19 cellular contexts compared by ENCODE assay signal in genomic region chr2:240458044-240458899, GRCh38. TPM values are rescaled to one million over a fixed set of nuclear protein-coding genes. Genes with fewer than 3 reads are reported as not detected.
DNase-seq lines count a peak whose midpoint lies in the region; ATAC-seq and TF ChIP-seq lines count a peak whose summit lies in the region.
"Had no signal": no experiment of that assay in that cellular context is flagged by ENCODE, and none has a peak within 500 bp of the region (broad histone marks: within the 10 kb centered on the region; RNA-seq: fewer than 3 reads in every experiment).

No MANE protein-coding gene starts in this region.

- no peak overlapping the region for H3K27ac ChIP-seq in left ventricle myocardium inferior (replicated peaks)
- H3K27ac ChIP-seq in prostate gland: peak overlapping the region in 1 of 2 donors; percentile 90
- H3K27ac ChIP-seq: C4-2B, heart right ventricle, parathyroid adenoma, SJSA1, tibial artery had no signal

- no peaks in the 10 kb centered on the region for H3K9me3 Mint-ChIP-seq in nephron
- no peaks in the 10 kb centered on the region for H3K9me3 Mint-ChIP-seq in effector memory CD8-positive, alpha-beta T cell
- H3K9me3 Mint-ChIP-seq: stimulated activated naive B cell treated with anti-CD40 and anti-IgM and Interleukin-4, amounts not matched to agents 10 μg/mL and 1 μg/mL and 100 μg/mL, for 72 hours had no signal

- peak; percentile 50 for DNase-seq in Right ventricle myocardium inferior (ENCODE audit: missing footprints)
- DNase-seq in left ventricle myocardium inferior: no peak
- no peak for DNase-seq in effector memory CD8-positive, alpha-beta T cell
- no peak for DNase-seq in prostate gland (ENCODE audit: low spot score)
- no peak for DNase-seq in KBM-7
- no peak for DNase-seq in HEK293T (ENCODE audit: extremely low spot score)
- DNase-seq: activated CD4-positive, alpha-beta T cell treated with anti-CD3 and anti-CD28 coated beads for 1 hour; activated effector memory CD4-positive, alpha-beta T cell treated with anti-CD3 and anti-CD28 coated beads, Interleukin-2, amount 50 U/mL, for 16 hours; kidney glomerular epithelial cell; NCI-H2029; NCI-H524; stimulated activated naive B cell treated with anti-CD40 and anti-IgM and Interleukin-4, amounts not matched to agents 10 μg/mL and 1 μg/mL and 100 μg/mL, for 72 hours had no signal

- peaks cover 43% of the 10 kb centered on the region for H3K4me1 ChIP-seq in left ventricle myocardium inferior
- H3K4me1 ChIP-seq in prostate gland (replicated peaks): peaks cover 22% of the 10 kb centered on the region
- H3K4me1 ChIP-seq: parathyroid adenoma, SJSA1 had no signal

- H3K4me1 Mint-ChIP-seq in nephron: peaks cover 22% of the 10 kb centered on the region
- peaks cover 4 to 13% of the 10 kb centered on the region in 2 donors for H3K4me1 Mint-ChIP-seq in effector memory CD8-positive, alpha-beta T cell (ENCODE audit: low read depth in 2 of 2)

- TF ChIP-seq CTCF in left ventricle myocardium inferior (IDR thresholded peaks at IDR 0.05; ENCODE audit: borderline replicate concordance) (no peak), nephron (IDR thresholded peaks at IDR 0.05; ENCODE audit: unreplicated experiment in 3 of 3) (no peak), prostate gland (IDR thresholded peaks at IDR 0.05) (no peak)

- no peak overlapping the region for H3K4me3 ChIP-seq in left ventricle myocardium inferior
- no peak overlapping the region for H3K4me3 ChIP-seq in prostate gland
- H3K4me3 ChIP-seq: heart right ventricle, SJSA1, tibial artery had no signal

- POLR2A ChIA-PET in HEK293T (lab: Yijun Ruan, JAX): no interaction called here

- intact Hi-C loops in Right ventricle myocardium inferior (cut with DNase I) (no loop called here), left ventricle myocardium inferior (cut with micrococcal nuclease) (no loop called here), prostate gland (cut with DNase I) (loop anchor here (10.0 kb wide), 1 partner anchor 107 kb away; the partner anchor contains the start of genes DUSP28 and RNPEPL1)

- H3K9me3 ChIP-seq in left ventricle myocardium inferior (replicated peaks): no peaks in the 10 kb centered on the region
- H3K9me3 ChIP-seq in prostate gland: no peaks in the 10 kb centered on the region
- H3K9me3 ChIP-seq: heart right ventricle, SJSA1, tibial artery had no signal

- CTCF ChIA-PET in HEK293T (lab: Yijun Ruan, JAX): no interaction called here

- H3K36me3 ChIP-seq in left ventricle myocardium inferior: peaks cover 8% of the 10 kb centered on the region
- no peaks in the 10 kb centered on the region for H3K36me3 ChIP-seq in prostate gland

- H3K27ac Mint-ChIP-seq in nephron: peak overlapping the region in 2 of 3 experiments; percentile 52 to 56
- no peak overlapping the region for H3K27ac Mint-ChIP-seq in effector memory CD8-positive, alpha-beta T cell
- H3K27ac Mint-ChIP-seq: stimulated activated naive B cell treated with anti-CD40 and anti-IgM and Interleukin-4, amounts not matched to agents 10 μg/mL and 1 μg/mL and 100 μg/mL, for 72 hours had no signal

- peaks cover 14% of the 10 kb centered on the region for H3K27me3 Mint-ChIP-seq in nephron (ENCODE audit: low read depth)
- peaks cover 21 to 41% of the 10 kb centered on the region in 2 donors for H3K27me3 Mint-ChIP-seq in effector memory CD8-positive, alpha-beta T cell

- no peaks in the 10 kb centered on the region for H3K36me3 Mint-ChIP-seq in nephron (ENCODE audit: low read depth)
- H3K36me3 Mint-ChIP-seq in effector memory CD8-positive, alpha-beta T cell (ENCODE audit: insufficient read depth): peaks cover 5% of the 10 kb centered on the region
- H3K36me3 Mint-ChIP-seq: stimulated activated naive B cell treated with anti-CD40 and anti-IgM and Interleukin-4, amounts not matched to agents 10 μg/mL and 1 μg/mL and 100 μg/mL, for 72 hours had no signal

- 72% methylated on average over 16 of the region's 16 CpGs for WGBS in prostate gland

- in situ Hi-C loops in KBM-7 (cut with MboI; ENCODE audit: low pct_unique_long_range_greater_than_20kb, low sequenced_read_pairs): no loop called here

- peak overlapping the region; percentile 24 to 32 (median 27) for H3K4me3 Mint-ChIP-seq in nephron
- no peak overlapping the region for H3K4me3 Mint-ChIP-seq in effector memory CD8-positive, alpha-beta T cell
- H3K4me3 Mint-ChIP-seq: stimulated activated naive B cell treated with anti-CD40 and anti-IgM and Interleukin-4, amounts not matched to agents 10 μg/mL and 1 μg/mL and 100 μg/mL, for 72 hours had no signal

- H3K27me3 ChIP-seq in left ventricle myocardium inferior (ENCODE audit: low read depth): peaks cover 53% of the 10 kb centered on the region
- H3K27me3 ChIP-seq in prostate gland (replicated peaks; ENCODE audit: insufficient read depth): no peaks in the 10 kb centered on the region
- H3K27me3 ChIP-seq: SJSA1, tibial artery had no signal

- ATAC-seq in Right ventricle myocardium inferior (no peak), esophagus mucosa (peak; percentile 30)
- no peak for ATAC-seq in effector memory CD8-positive, alpha-beta T cell (replicated peaks)
- ATAC-seq: stimulated activated naive B cell treated with anti-CD40 and anti-IgM and Interleukin-4, amounts not matched to agents 10 μg/mL and 1 μg/mL and 100 μg/mL, for 72 hours had no signal

- no peak for TF ChIP-seq POLR2A in prostate gland (IDR thresholded peaks at IDR 0.05)

TF ChIP-seq in HEK293T, 16 proteins besides CTCF, POLR2A, EP300 and RAD21:
- TF ChIP-seq SP1 (IDR thresholded peaks at IDR 0.05) (no peak), NFRKB (IDR thresholded peaks at IDR 0.05) (no peak), ARNT (IDR thresholded peaks at IDR 0.05) (no peak), TARDBP (IDR thresholded peaks at IDR 0.05) (no peak), FOXA1 (IDR thresholded peaks at IDR 0.05) (no peak), CTBP1 (IDR thresholded peaks at IDR 0.05; ENCODE audit: borderline replicate concordance) (no peak), FOXK2 (IDR thresholded peaks at IDR 0.05) (no peak), ZNF384 (IDR thresholded peaks at IDR 0.05) (no peak), LEF1 (IDR thresholded peaks at IDR 0.05; ENCODE audit: borderline replicate concordance) (no peak), L3MBTL2 (conservative IDR thresholded peaks at IDR 0.05) (no peak), ELF4 (IDR thresholded peaks at IDR 0.05) (no peak), HDGF (IDR thresholded peaks at IDR 0.05; ENCODE audit: borderline replicate concordance) (no peak), SUZ12 (IDR thresholded peaks at IDR 0.05) (no peak)

RNA-seq across cellular contexts. Expression of gene GPC1, which starts 22.8 kb away (rescaled TPM):
- total RNA-seq in Right ventricle myocardium inferior (182 TPM), left ventricle myocardium inferior (187 TPM), esophagus mucosa (101 TPM), prostate gland (100 to 1,000 TPM in 1 of 2 donors, 10 to 100 TPM in 1; 80.7 to 447 TPM)

Comparison
In these comparisons a context has a peak if more than half of its experiments do, and no peak if none do; other contexts are left out.
1. H3K27ac Mint-ChIP-seq: peak in nephron (2 of 3); none in effector memory CD8-positive, alpha-beta T cell (0 of 2).
2. H3K4me3 Mint-ChIP-seq: peak in nephron (3 of 3); none in effector memory CD8-positive, alpha-beta T cell (0 of 2).